In genomic region chr19:55676889-55677505, GRCh38 we compare ENCODE assay signal across 10 cellular contexts. TPM values are rescaled to one million over a fixed set of nuclear protein-coding genes. Genes with fewer than 3 reads are reported as not detected.
DNase-seq lines count a peak whose midpoint lies in the region; ATAC-seq, FAIRE-seq and TF ChIP-seq lines count a peak whose summit lies in the region.
"Had no signal": no experiment of that assay in that cellular context is flagged by ENCODE, and none has a peak within 500 bp of the region (broad histone marks: within the 10 kb centered on the region; RNA-seq: fewer than 3 reads in every experiment).

No MANE protein-coding gene starts in this region.

- H3K79me2 ChIP-seq in endothelial cell of umbilical vein (ENCODE audit: control insufficient read depth, insufficient read depth, low read length) (peaks cover 80% of the 10 kb centered on the region), parathyroid adenoma (peaks cover 42% of the 10 kb centered on the region)

- H3K4me3 ChIP-seq in GM06990 (replicated peaks; ENCODE audit: low read depth, low read length) = peak overlapping the region; percentile 93
- no peak overlapping the region for H3K4me3 ChIP-seq in NT2/D1 (ENCODE audit: insufficient read length, low read depth)
- H3K4me3 ChIP-seq in endothelial cell of umbilical vein (replicated peaks in 1 of 3; ENCODE audit: insufficient read depth in 1 of 3, low read depth in 1 of 3, low read length in 3 of 3) = peak overlapping the region in 1 of 3 experiments; percentile 38
- H3K4me3 ChIP-seq in parathyroid adenoma (ENCODE audit: low read depth, low read length) = peak overlapping the region; percentile 79

- H3K27me3 ChIP-seq in GM06990 (replicated peaks; ENCODE audit: control insufficient read depth, insufficient read depth, low read length) (no peaks in the 10 kb centered on the region), NT2/D1 (ENCODE audit: insufficient read depth, insufficient read length) (no peaks in the 10 kb centered on the region), endothelial cell of umbilical vein (ENCODE audit: control insufficient read depth in 2 of 2, insufficient read depth in 2 of 2, low read length in 2 of 2) (no peaks in the 10 kb centered on the region), parathyroid adenoma (ENCODE audit: control insufficient read depth, insufficient read depth, low read length) (no peaks in the 10 kb centered on the region)
- H3K27me3 ChIP-seq: cardiac muscle cell had no signal

- H3K27ac ChIP-seq in endothelial cell of umbilical vein (ENCODE audit: insufficient read depth, low read depth, low read length) (peak overlapping the region; percentile 47), parathyroid adenoma (peak overlapping the region; percentile 61)
- H3K27ac ChIP-seq: cardiac muscle cell had no signal

- FAIRE-seq in endothelial cell of umbilical vein (lab: Jason Lieb, UNC) (no peak), D721Med (lab: Jason Lieb, UNC) (no peak)

- peaks cover 27% of the 10 kb centered on the region for H3K36me3 ChIP-seq in GM06990 (ENCODE audit: control insufficient read depth, insufficient read depth, low read length)
- H3K36me3 ChIP-seq in NT2/D1 (ENCODE audit: insufficient read depth, insufficient read length, low read length) = peaks cover 67% of the 10 kb centered on the region
- H3K36me3 ChIP-seq in endothelial cell of umbilical vein (ENCODE audit: control insufficient read depth in 2 of 2, extremely low read depth in 1 of 2, insufficient read depth in 2 of 2, low read length in 2 of 2) = peaks cover 13 to 21% of the 10 kb centered on the region in 2 experiments
- no peaks in the 10 kb centered on the region for H3K36me3 ChIP-seq in parathyroid adenoma (ENCODE audit: control insufficient read depth, insufficient read depth, low read length)

- TF ChIP-seq CTCF in GM06990 (IDR thresholded peaks at IDR 0.05; ENCODE audit: insufficient read depth, low read length, poor library complexity, severe bottlenecking) (no peak), endothelial cell of umbilical vein (IDR thresholded peaks at IDR 0.05; ENCODE audit: extremely low read depth in 1 of 2, insufficient read depth in 1 of 2, low read depth in 1 of 2, low read length in 2 of 2) (no peak), parathyroid adenoma (IDR thresholded peaks at IDR 0.05) (no peak), D721Med (IDR thresholded peaks at IDR 0.05; ENCODE audit: insufficient read depth, missing control alignments) (no peak)

- peak overlapping the region; percentile 91 for H3K4me2 ChIP-seq in endothelial cell of umbilical vein (ENCODE audit: insufficient read depth, low read length)
- H3K4me2 ChIP-seq in parathyroid adenoma (ENCODE audit: low read length) = peak overlapping the region; percentile 89

- H3K9ac ChIP-seq in NT2/D1 (ENCODE audit: insufficient read length, low read depth) (peak overlapping the region; percentile 26), endothelial cell of umbilical vein (replicated peaks; ENCODE audit: extremely low read depth, insufficient read depth, low read length) (no peak overlapping the region), parathyroid adenoma (no peak overlapping the region)

- H3K4me1 ChIP-seq in NT2/D1 (ENCODE audit: insufficient read depth, insufficient read length) (peaks cover 8% of the 10 kb centered on the region), endothelial cell of umbilical vein (ENCODE audit: control insufficient read depth, extremely low read depth, insufficient read depth, low read length) (peaks cover 44% of the 10 kb centered on the region), parathyroid adenoma (peaks cover 39% of the 10 kb centered on the region)

- no peak for TF ChIP-seq POLR2A in endothelial cell of umbilical vein (IDR thresholded peaks at IDR 0.05; ENCODE audit: low read depth, low read length)

- no peaks in the 10 kb centered on the region for H3K9me1 ChIP-seq in endothelial cell of umbilical vein (replicated peaks; ENCODE audit: control insufficient read depth, extremely low read depth, insufficient read depth, low read length)

- POLR2A ChIA-PET in endothelial cell of umbilical vein (lab: Charles Lee) = no interaction called here

- CTCF ChIA-PET in endothelial cell of umbilical vein (lab: Charles Lee) = interaction anchor here (0.8 to 1.3 kb wide), 4 partner anchors 20 to 132 kb away, joined by 3 to 4 read pairs (median 3); no protein-coding TSS in a partner anchor

- no TSS peak for BruUV-seq in endothelial cell of umbilical vein (replicated peaks; lab: Mats Ljungman, UMichigan)

- H2AFZ ChIP-seq in endothelial cell of umbilical vein (ENCODE audit: low read depth, low read length) = no peak overlapping the region
- no peak overlapping the region for H2AFZ ChIP-seq in parathyroid adenoma

- no peaks in the 10 kb centered on the region for H3K9me3 ChIP-seq in NT2/D1 (ENCODE audit: insufficient read depth, low read length)
- no peaks in the 10 kb centered on the region for H3K9me3 ChIP-seq in endothelial cell of umbilical vein (replicated peaks; ENCODE audit: control insufficient read depth, insufficient read depth, low read length)
- no peaks in the 10 kb centered on the region for H3K9me3 ChIP-seq in parathyroid adenoma (ENCODE audit: control insufficient read depth, low read length)

- intact Hi-C loops in endothelial cell of umbilical vein (cut with micrococcal nuclease) = no loop called here

- H4K20me1 ChIP-seq in endothelial cell of umbilical vein (replicated peaks; ENCODE audit: control insufficient read depth, extremely low read depth, insufficient read depth, low read length) = peaks cover 5% of the 10 kb centered on the region

- ATAC-seq in HG03354 (IDR thresholded peaks at IDR 0.05; ENCODE audit: poor library complexity, severe bottlenecking, unreplicated experiment) = no peak

- dilution Hi-C loops in endothelial cell of umbilical vein (cut with MboI; ENCODE audit: extremely low pct_ligation_motif_present, low sequenced_read_pairs) = no loop called here

- DNase-seq in GM06990 (ENCODE audit: extremely low read depth, insufficient read length) (no peak), NT2/D1 (ENCODE audit: low read depth, low spot score) (no peak), endothelial cell of umbilical vein (ENCODE audit: low read depth, low spot score) (no peak), putamen (ENCODE audit: low spot score) (no peak), D721Med (ENCODE audit: insufficient read length, low spot score) (no peak), NCI-H187 treated with DMSO at 0.1 percent for 48 hours (lab: John Stamatoyannopoulos, UW) (no peak)
- DNase-seq: SIG-M5 had no signal

TF ChIP-seq in endothelial cell of umbilical vein, 7 proteins besides CTCF, POLR2A, EP300 and RAD21 (continues in another document):
- TF ChIP-seq GATA2 (IDR thresholded peaks at IDR 0.05; ENCODE audit: insufficient read depth, insufficient read length, low read depth, low read length) (no peak), JUN (IDR thresholded peaks at IDR 0.05; ENCODE audit: borderline replicate concordance, insufficient read depth, insufficient read length, low read depth) (no peak)

RNA-seq across cellular contexts. Expression of gene EPN1, which starts 2.0 kb away (rescaled TPM):
- total RNA-seq in endothelial cell of umbilical vein = 133 and 138 TPM in 2 replicates
- polyA plus RNA-seq in endothelial cell of umbilical vein = 76.9 and 87.2 TPM in 2 replicates
- polyA plus RNA-seq in endothelial cell of umbilical vein (2011; cell fraction: cytosol; rRNA removed) = 52.2 and 91.9 TPM in 2 replicates
- 37.8 and 43.7 TPM in 2 replicates for polyA plus RNA-seq in endothelial cell of umbilical vein (2011; cell fraction: nucleus; rRNA removed)
- 70.3 and 107 TPM in 2 replicates for polyA plus RNA-seq in endothelial cell of umbilical vein (2012)
- polyA minus RNA-seq in endothelial cell of umbilical vein = 47.2 and 66.9 TPM in 2 replicates
- polyA minus RNA-seq in endothelial cell of umbilical vein (2011; cell fraction: cytosol; rRNA and poly(A)+ RNA removed) = 90.8 TPM
- polyA minus RNA-seq in endothelial cell of umbilical vein (2011; cell fraction: nucleus; rRNA and poly(A)+ RNA removed) = 11.7 and 23.9 TPM in 2 replicates

RNA-seq across cellular contexts. Expression of gene U2AF2, which starts 22.2 kb away (rescaled TPM):
- 246 and 259 TPM in 2 replicates for total RNA-seq in endothelial cell of umbilical vein
- polyA plus RNA-seq in endothelial cell of umbilical vein = 173 and 183 TPM in 2 replicates
- 207 and 211 TPM in 2 replicates for polyA plus RNA-seq in endothelial cell of umbilical vein (2011; cell fraction: cytosol; rRNA removed)
- 352 and 403 TPM in 2 replicates for polyA plus RNA-seq in endothelial cell of umbilical vein (2011; cell fraction: nucleus; rRNA removed)
- polyA plus RNA-seq in endothelial cell of umbilical vein (2012) = 162 and 163 TPM in 2 replicates
- 106 and 117 TPM in 2 replicates for polyA minus RNA-seq in endothelial cell of umbilical vein
- 100.0 TPM for polyA minus RNA-seq in endothelial cell of umbilical vein (2011; cell fraction: cytosol; rRNA and poly(A)+ RNA removed)
- 83.5 and 131 TPM in 2 replicates for polyA minus RNA-seq in endothelial cell of umbilical vein (2011; cell fraction: nucleus; rRNA and poly(A)+ RNA removed)

RNA-seq across cellular contexts. Expression of gene CCDC106, which starts 29.0 kb away (rescaled TPM):
- 11.8 and 13.2 TPM in 2 replicates for total RNA-seq in endothelial cell of umbilical vein
- polyA plus RNA-seq in endothelial cell of umbilical vein = 12.0 and 17.8 TPM in 2 replicates
- 6.7 and 12.5 TPM in 2 replicates for polyA plus RNA-seq in endothelial cell of umbilical vein (2011; cell fraction: cytosol; rRNA removed)
- polyA plus RNA-seq in endothelial cell of umbilical vein (2011; cell fraction: nucleus; rRNA removed) = 11.5 and 13.9 TPM in 2 replicates
- 7.3 and 12.6 TPM in 2 replicates for polyA plus RNA-seq in endothelial cell of umbilical vein (2012)
- polyA minus RNA-seq in endothelial cell of umbilical vein = 2.5 and 2.6 TPM in 2 replicates
- 3.7 TPM for polyA minus RNA-seq in endothelial cell of umbilical vein (2011; cell fraction: cytosol; rRNA and poly(A)+ RNA removed)
- polyA minus RNA-seq in endothelial cell of umbilical vein (2011; cell fraction: nucleus; rRNA and poly(A)+ RNA removed) = 1.5 and 2.7 TPM in 2 replicates

RNA-seq across cellular contexts. Expression of gene ZNF581, which starts 33.5 kb away (rescaled TPM):
- total RNA-seq in endothelial cell of umbilical vein = 27.8 and 31.4 TPM in 2 replicates
- 32.3 and 37.0 TPM in 2 replicates for polyA plus RNA-seq in endothelial cell of umbilical vein
- polyA plus RNA-seq in endothelial cell of umbilical vein (2011; cell fraction: cytosol; rRNA removed) = 24.2 and 31.0 TPM in 2 replicates
- polyA plus RNA-seq in endothelial cell of umbilical vein (2011; cell fraction: nucleus; rRNA removed) = 9.1 and 13.7 TPM in 2 replicates
- 25.4 and 37.5 TPM in 2 replicates for polyA plus RNA-seq in endothelial cell of umbilical vein (2012)
- polyA minus RNA-seq in endothelial cell of umbilical vein = 17.1 and 24.4 TPM in 2 replicates
- polyA minus RNA-seq in endothelial cell of umbilical vein (2011; cell fraction: cytosol; rRNA and poly(A)+ RNA removed) = 13.7 TPM
- 2.8 and 4.9 TPM in 2 replicates for polyA minus RNA-seq in endothelial cell of umbilical vein (2011; cell fraction: nucleus; rRNA and poly(A)+ RNA removed)

RNA-seq across cellular contexts. Expression of gene ZNF580, which starts 36.2 kb away (rescaled TPM):
- total RNA-seq in endothelial cell of umbilical vein = 32.5 and 41.1 TPM in 2 replicates
- polyA plus RNA-seq in endothelial cell of umbilical vein = 13.7 and 16.9 TPM in 2 replicates
- polyA plus RNA-seq in endothelial cell of umbilical vein (2011; cell fraction: cytosol; rRNA removed) = 11.2 and 16.6 TPM in 2 replicates
- 22.6 and 26.6 TPM in 2 replicates for polyA plus RNA-seq in endothelial cell of umbilical vein (2011; cell fraction: nucleus; rRNA removed)
- 25.0 and 30.3 TPM in 2 replicates for polyA plus RNA-seq in endothelial cell of umbilical vein (2012)
- 7.4 and 10.2 TPM in 2 replicates for polyA minus RNA-seq in endothelial cell of umbilical vein
- polyA minus RNA-seq in endothelial cell of umbilical vein (2011; cell fraction: cytosol; rRNA and poly(A)+ RNA removed) = 12.2 TPM
- 4.6 and 8.8 TPM in 2 replicates for polyA minus RNA-seq in endothelial cell of umbilical vein (2011; cell fraction: nucleus; rRNA and poly(A)+ RNA removed)
